In genomic region chr6:37257634-37258404, GRCh38 we compare ENCODE assay signal across 8 cellular contexts.
DNase-seq lines count a peak whose midpoint lies in the region; ATAC-seq and TF ChIP-seq lines count a peak whose summit lies in the region.

TBC1D22B (plus strand) TSS chr6:37257772; CDS start chr6:37257918, 146 bp downstream.
TMEM217 (minus strand) TSS chr6:37258144; CDS start chr6:37219030, 39,114 bp downstream.

- DNase-seq in AG10803 (ENCODE audit: low read depth) (peak; percentile 90), NCI-H446 (lab: John Stamatoyannopoulos, UW) (peak; percentile 90 to 92), cerebellar cortex (ENCODE audit: low spot score) (peak; percentile 97), islet precursor cell (peak; percentile 99)
- DNase-seq in stimulated activated CD4-positive, alpha-beta T cell treated with anti-CD3 and anti-CD28 coated beads, Interleukin-12 subunit alpha, Interleukin-12 subunit beta, amount 100 ng/mL, for 4 hours = peak; percentile 93

- H3K4me3 ChIP-seq in AG10803 (ENCODE audit: low read length) = peak within 1 kb of the TSS; percentile 96

- ATAC-seq in GM19043 (IDR thresholded peaks at IDR 0.05; ENCODE audit: low read depth, unreplicated experiment) = peak; percentile 98
- ATAC-seq in HG03354 (IDR thresholded peaks at IDR 0.05; ENCODE audit: poor library complexity, severe bottlenecking, unreplicated experiment) = peak; percentile 97
- ATAC-seq in activated CD4-positive, CD25-positive, alpha-beta regulatory T cell treated with anti-CD3 and anti-CD28 coated beads, Interleukin-2, amount 50 U/mL, for 24 hours = peak; percentile 99 to 100

- no peak for TF ChIP-seq CTCF in AG10803 (conservative IDR thresholded peaks at IDR 0.05; ENCODE audit: low read length)

Comparison
In these comparisons a context has a peak if more than half of its experiments do, and no peak if none do; other contexts are left out.
1. Peak in every context shown above with its lines: DNase-seq, ATAC-seq and H3K4me3 ChIP-seq.